ENCODE assay signal across 1 cellular context in the genomic region with DNA sequence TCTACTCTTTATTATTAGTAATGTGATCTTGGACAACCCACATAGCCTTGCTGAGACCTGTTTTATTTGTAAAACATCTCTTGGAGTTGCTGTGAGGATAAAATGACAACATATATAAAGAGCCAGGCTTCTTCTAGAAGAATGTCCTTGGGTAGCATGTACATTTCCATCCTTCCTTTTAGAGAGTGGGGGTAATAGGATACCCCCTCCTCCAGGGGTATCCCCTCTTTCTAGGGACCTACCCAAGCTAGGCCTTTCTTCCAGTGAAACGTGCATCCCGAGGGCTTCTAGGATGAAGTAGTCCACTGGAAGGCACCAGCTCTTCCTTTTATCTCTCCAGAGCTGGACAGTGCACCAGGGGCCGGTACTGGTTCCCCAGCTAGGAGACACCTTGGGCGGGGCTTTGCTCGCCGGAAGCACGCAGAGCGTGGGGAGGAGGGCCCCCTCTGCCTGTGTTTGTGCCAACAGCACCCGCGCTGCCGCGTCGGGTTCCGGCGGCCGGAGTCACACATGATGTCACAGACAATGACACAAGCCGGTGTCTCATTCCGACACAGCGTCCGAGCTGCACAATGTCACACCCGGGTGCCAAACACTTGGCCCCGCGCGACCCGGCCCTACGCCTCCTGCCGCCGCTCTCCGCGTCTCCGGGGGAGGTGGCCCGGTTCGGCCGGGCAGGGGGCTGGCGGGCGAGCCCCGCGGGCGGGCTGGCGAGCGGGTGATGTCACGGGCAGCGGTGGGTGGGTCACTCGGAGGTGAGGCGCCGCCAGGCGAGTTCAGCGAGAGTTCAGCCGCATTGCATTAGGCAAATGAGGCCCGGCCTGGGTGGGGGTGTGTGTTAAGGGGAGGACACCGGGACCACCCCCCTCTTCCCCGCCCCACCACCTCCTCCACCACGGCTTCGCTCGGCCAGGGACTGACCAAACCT.
TF ChIP-seq lines count a peak whose summit lies in the region.

No MANE protein-coding gene starts in this region.

TF ChIP-seq in GM12878, 131 proteins besides CTCF, POLR2A, EP300 and RAD21 (continues in another document):
- no peak for TF ChIP-seq STAT3 (IDR thresholded peaks at IDR 0.05; ENCODE audit: low read depth, low read length)
- no peak for TF ChIP-seq CBX3 (IDR thresholded peaks at IDR 0.05; ENCODE audit: borderline replicate concordance, low read depth)
- TF ChIP-seq FOS (IDR thresholded peaks at IDR 0.05; ENCODE audit: borderline replicate concordance, extremely low read depth, insufficient read length) = no peak
- TF ChIP-seq, protein P1, sequence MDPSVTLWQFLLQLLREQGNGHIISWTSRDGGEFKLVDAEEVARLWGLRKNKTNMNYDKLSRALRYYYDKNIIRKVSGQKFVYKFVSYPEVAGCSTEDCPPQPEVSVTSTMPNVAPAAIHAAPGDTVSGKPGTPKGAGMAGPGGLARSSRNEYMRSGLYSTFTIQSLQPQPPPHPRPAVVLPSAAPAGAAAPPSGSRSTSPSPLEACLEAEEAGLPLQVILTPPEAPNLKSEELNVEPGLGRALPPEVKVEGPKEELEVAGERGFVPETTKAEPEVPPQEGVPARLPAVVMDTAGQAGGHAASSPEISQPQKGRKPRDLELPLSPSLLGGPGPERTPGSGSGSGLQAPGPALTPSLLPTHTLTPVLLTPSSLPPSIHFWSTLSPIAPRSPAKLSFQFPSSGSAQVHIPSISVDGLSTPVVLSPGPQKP (IDR thresholded peaks at IDR 0.05; ENCODE audit: low read depth, low read length) = peak; percentile 23; the same call in 1 of the 2 replicates
- no peak for TF ChIP-seq MEF2A (IDR thresholded peaks at IDR 0.05; ENCODE audit: insufficient read depth, low read depth, low read length)
- no peak for TF ChIP-seq SREBF2 (IDR thresholded peaks at IDR 0.05; ENCODE audit: low read length)
- 0 out of 2 replicates have a peak, but pooled peaks have one; percentile 16 for TF ChIP-seq PAX5 (IDR thresholded peaks at IDR 0.05; ENCODE audit: borderline replicate concordance, low read depth, low read length)
- no peak for TF ChIP-seq SUZ12 (IDR thresholded peaks at IDR 0.05; ENCODE audit: unreplicated experiment)
- TF ChIP-seq TCF3 (IDR thresholded peaks at IDR 0.05; ENCODE audit: borderline replicate concordance, insufficient read depth, low read depth, low read length) = no peak
- TF ChIP-seq CHD4 (IDR thresholded peaks at IDR 0.05) = no peak
- no peak for TF ChIP-seq NFXL1 (IDR thresholded peaks at IDR 0.05; ENCODE audit: borderline replicate concordance)
- no peak for TF ChIP-seq HCFC1 (IDR thresholded peaks at IDR 0.05; ENCODE audit: low read length)
- no peak for TF ChIP-seq EGR1 (IDR thresholded peaks at IDR 0.05; ENCODE audit: borderline replicate concordance in 1 of 2, low read depth in 2 of 2, low read length in 2 of 2)
- TF ChIP-seq MYC (IDR thresholded peaks at IDR 0.05; ENCODE audit: insufficient read depth, insufficient read length, insufficient replicate concordance, low read length, severe bottlenecking) = no peak
- no peak for TF ChIP-seq TCF12 (IDR thresholded peaks at IDR 0.05; ENCODE audit: low read depth, low read length)
- no peak for TF ChIP-seq TCF7 (IDR thresholded peaks at IDR 0.05; ENCODE audit: borderline replicate concordance)
- TF ChIP-seq SIN3A (IDR thresholded peaks at IDR 0.05; ENCODE audit: low read depth, low read length) = no peak
- peak; percentile 58 for TF ChIP-seq LARP7 (IDR thresholded peaks at IDR 0.05)
- no peak for TF ChIP-seq RBBP5 (conservative IDR thresholded peaks at IDR 0.05)
- TF ChIP-seq RFX5 (IDR thresholded peaks at IDR 0.05; ENCODE audit: low read depth, low read length) = no peak
- TF ChIP-seq NBN (IDR thresholded peaks at IDR 0.05) = peak; percentile 15; the same call in 1 of the 2 replicates
- TF ChIP-seq SMAD5 (IDR thresholded peaks at IDR 0.05; ENCODE audit: low read depth) = no peak
- no peak for TF ChIP-seq NRF1 (conservative IDR thresholded peaks at IDR 0.05; ENCODE audit: low read depth, low read length)
- TF ChIP-seq, protein P2, sequence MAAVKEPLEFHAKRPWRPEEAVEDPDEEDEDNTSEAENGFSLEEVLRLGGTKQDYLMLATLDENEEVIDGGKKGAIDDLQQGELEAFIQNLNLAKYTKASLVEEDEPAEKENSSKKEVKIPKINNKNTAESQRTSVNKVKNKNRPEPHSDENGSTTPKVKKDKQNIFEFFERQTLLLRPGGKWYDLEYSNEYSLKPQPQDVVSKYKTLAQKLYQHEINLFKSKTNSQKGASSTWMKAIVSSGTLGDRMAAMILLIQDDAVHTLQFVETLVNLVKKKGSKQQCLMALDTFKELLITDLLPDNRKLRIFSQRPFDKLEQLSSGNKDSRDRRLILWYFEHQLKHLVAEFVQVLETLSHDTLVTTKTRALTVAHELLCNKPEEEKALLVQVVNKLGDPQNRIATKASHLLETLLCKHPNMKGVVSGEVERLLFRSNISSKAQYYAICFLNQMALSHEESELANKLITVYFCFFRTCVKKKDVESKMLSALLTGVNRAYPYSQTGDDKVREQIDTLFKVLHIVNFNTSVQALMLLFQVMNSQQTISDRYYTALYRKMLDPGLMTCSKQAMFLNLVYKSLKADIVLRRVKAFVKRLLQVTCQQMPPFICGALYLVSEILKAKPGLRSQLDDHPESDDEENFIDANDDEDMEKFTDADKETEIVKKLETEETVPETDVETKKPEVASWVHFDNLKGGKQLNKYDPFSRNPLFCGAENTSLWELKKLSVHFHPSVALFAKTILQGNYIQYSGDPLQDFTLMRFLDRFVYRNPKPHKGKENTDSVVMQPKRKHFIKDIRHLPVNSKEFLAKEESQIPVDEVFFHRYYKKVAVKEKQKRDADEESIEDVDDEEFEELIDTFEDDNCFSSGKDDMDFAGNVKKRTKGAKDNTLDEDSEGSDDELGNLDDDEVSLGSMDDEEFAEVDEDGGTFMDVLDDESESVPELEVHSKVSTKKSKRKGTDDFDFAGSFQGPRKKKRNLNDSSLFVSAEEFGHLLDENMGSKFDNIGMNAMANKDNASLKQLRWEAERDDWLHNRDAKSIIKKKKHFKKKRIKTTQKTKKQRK (IDR thresholded peaks at IDR 0.05; ENCODE audit: low read depth, low read length) = no peak
- no peak for TF ChIP-seq ZNF24 (IDR thresholded peaks at IDR 0.05)
- no peak for TF ChIP-seq CBFB (IDR thresholded peaks at IDR 0.05; ENCODE audit: low read depth)
- TF ChIP-seq EED (IDR thresholded peaks at IDR 0.05; ENCODE audit: low read depth) = no peak
- no peak for TF ChIP-seq POLR2AphosphoS2 (IDR thresholded peaks at IDR 0.05; ENCODE audit: low read depth, low read length)
- no peak for TF ChIP-seq MTA3 (IDR thresholded peaks at IDR 0.05; ENCODE audit: borderline replicate concordance, low read length)
- no peak for TF ChIP-seq TARDBP (IDR thresholded peaks at IDR 0.05; ENCODE audit: borderline replicate concordance)
- TF ChIP-seq BRCA1 (IDR thresholded peaks at IDR 0.05; ENCODE audit: low read depth, low read length) = no peak
- TF ChIP-seq HDAC2 (IDR thresholded peaks at IDR 0.05) = no peak
- TF ChIP-seq STAT1 (conservative IDR thresholded peaks at IDR 0.05) = no peak
- TF ChIP-seq SPI1 (IDR thresholded peaks at IDR 0.05; ENCODE audit: borderline replicate concordance, insufficient read depth, low read depth, low read length) = no peak
- TF ChIP-seq SMARCA5 (IDR thresholded peaks at IDR 0.05) = peak; percentile 57; the same call in 1 of the 2 replicates
- TF ChIP-seq, protein P3, sequence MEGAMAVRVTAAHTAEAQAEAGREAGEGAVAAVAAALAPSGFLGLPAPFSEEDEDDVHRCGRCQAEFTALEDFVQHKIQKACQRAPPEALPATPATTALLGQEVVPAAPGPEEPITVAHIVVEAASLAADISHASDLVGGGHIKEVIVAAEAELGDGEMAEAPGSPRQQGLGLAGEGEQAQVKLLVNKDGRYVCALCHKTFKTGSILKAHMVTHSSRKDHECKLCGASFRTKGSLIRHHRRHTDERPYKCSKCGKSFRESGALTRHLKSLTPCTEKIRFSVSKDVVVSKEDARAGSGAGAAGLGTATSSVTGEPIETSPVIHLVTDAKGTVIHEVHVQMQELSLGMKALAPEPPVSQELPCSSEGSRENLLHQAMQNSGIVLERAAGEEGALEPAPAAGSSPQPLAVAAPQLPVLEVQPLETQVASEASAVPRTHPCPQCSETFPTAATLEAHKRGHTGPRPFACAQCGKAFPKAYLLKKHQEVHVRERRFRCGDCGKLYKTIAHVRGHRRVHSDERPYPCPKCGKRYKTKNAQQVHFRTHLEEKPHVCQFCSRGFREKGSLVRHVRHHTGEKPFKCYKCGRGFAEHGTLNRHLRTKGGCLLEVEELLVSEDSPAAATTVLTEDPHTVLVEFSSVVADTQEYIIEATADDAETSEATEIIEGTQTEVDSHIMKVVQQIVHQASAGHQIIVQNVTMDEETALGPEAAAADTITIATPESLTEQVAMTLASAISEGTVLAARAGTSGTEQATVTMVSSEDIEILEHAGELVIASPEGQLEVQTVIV (IDR thresholded peaks at IDR 0.05; ENCODE audit: borderline replicate concordance, partially characterized antibody) = no peak
- TF ChIP-seq, protein P4, sequence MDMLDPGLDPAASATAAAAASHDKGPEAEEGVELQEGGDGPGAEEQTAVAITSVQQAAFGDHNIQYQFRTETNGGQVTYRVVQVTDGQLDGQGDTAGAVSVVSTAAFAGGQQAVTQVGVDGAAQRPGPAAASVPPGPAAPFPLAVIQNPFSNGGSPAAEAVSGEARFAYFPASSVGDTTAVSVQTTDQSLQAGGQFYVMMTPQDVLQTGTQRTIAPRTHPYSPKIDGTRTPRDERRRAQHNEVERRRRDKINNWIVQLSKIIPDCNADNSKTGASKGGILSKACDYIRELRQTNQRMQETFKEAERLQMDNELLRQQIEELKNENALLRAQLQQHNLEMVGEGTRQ (IDR thresholded peaks at IDR 0.05; ENCODE audit: borderline replicate concordance, low read depth, low read length) = no peak
- no peak for TF ChIP-seq BCL11A (IDR thresholded peaks at IDR 0.05; ENCODE audit: low read depth, low read length)
- TF ChIP-seq, protein P5, sequence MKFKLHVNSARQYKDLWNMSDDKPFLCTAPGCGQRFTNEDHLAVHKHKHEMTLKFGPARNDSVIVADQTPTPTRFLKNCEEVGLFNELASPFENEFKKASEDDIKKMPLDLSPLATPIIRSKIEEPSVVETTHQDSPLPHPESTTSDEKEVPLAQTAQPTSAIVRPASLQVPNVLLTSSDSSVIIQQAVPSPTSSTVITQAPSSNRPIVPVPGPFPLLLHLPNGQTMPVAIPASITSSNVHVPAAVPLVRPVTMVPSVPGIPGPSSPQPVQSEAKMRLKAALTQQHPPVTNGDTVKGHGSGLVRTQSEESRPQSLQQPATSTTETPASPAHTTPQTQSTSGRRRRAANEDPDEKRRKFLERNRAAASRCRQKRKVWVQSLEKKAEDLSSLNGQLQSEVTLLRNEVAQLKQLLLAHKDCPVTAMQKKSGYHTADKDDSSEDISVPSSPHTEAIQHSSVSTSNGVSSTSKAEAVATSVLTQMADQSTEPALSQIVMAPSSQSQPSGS (IDR thresholded peaks at IDR 0.05; ENCODE audit: low read length) = no peak
- TF ChIP-seq, protein P6, sequence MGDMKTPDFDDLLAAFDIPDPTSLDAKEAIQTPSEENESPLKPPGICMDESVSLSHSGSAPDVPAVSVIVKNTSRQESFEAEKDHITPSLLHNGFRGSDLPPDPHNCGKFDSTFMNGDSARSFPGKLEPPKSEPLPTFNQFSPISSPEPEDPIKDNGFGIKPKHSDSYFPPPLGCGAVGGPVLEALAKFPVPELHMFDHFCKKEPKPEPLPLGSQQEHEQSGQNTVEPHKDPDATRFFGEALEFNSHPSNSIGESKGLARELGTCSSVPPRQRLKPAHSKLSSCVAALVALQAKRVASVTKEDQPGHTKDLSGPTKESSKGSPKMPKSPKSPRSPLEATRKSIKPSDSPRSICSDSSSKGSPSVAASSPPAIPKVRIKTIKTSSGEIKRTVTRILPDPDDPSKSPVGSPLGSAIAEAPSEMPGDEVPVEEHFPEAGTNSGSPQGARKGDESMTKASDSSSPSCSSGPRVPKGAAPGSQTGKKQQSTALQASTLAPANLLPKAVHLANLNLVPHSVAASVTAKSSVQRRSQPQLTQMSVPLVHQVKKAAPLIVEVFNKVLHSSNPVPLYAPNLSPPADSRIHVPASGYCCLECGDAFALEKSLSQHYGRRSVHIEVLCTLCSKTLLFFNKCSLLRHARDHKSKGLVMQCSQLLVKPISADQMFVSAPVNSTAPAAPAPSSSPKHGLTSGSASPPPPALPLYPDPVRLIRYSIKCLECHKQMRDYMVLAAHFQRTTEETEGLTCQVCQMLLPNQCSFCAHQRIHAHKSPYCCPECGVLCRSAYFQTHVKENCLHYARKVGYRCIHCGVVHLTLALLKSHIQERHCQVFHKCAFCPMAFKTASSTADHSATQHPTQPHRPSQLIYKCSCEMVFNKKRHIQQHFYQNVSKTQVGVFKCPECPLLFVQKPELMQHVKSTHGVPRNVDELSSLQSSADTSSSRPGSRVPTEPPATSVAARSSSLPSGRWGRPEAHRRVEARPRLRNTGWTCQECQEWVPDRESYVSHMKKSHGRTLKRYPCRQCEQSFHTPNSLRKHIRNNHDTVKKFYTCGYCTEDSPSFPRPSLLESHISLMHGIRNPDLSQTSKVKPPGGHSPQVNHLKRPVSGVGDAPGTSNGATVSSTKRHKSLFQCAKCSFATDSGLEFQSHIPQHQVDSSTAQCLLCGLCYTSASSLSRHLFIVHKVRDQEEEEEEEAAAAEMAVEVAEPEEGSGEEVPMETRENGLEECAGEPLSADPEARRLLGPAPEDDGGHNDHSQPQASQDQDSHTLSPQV (IDR thresholded peaks at IDR 0.05) = no peak
- TF ChIP-seq, protein P7, sequence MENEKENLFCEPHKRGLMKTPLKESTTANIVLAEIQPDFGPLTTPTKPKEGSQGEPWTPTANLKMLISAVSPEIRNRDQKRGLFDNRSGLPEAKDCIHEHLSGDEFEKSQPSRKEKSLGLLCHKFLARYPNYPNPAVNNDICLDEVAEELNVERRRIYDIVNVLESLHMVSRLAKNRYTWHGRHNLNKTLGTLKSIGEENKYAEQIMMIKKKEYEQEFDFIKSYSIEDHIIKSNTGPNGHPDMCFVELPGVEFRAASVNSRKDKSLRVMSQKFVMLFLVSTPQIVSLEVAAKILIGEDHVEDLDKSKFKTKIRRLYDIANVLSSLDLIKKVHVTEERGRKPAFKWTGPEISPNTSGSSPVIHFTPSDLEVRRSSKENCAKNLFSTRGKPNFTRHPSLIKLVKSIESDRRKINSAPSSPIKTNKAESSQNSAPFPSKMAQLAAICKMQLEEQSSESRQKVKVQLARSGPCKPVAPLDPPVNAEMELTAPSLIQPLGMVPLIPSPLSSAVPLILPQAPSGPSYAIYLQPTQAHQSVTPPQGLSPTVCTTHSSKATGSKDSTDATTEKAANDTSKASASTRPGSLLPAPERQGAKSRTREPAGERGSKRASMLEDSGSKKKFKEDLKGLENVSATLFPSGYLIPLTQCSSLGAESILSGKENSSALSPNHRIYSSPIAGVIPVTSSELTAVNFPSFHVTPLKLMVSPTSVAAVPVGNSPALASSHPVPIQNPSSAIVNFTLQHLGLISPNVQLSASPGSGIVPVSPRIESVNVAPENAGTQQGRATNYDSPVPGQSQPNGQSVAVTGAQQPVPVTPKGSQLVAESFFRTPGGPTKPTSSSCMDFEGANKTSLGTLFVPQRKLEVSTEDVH (IDR thresholded peaks at IDR 0.05; ENCODE audit: low read depth, partially characterized antibody) = no peak
- TF ChIP-seq GABPA (IDR thresholded peaks at IDR 0.05; ENCODE audit: low read depth) = no peak; the same call in 1 of the 2 replicates
- no peak for TF ChIP-seq HDGF (IDR thresholded peaks at IDR 0.05)
- no peak for TF ChIP-seq ZNF217 (IDR thresholded peaks at IDR 0.05)
- no peak for TF ChIP-seq CBX5 (IDR thresholded peaks at IDR 0.05; ENCODE audit: low read depth)
- TF ChIP-seq BHLHE40 (IDR thresholded peaks at IDR 0.05; ENCODE audit: borderline replicate concordance in 1 of 2, low read depth in 2 of 2, low read length in 1 of 2) = peak; percentile 2 to 53; a peak in 2 of 4 replicates
- TF ChIP-seq JUNB (IDR thresholded peaks at IDR 0.05) = no peak
- no peak for TF ChIP-seq FOXM1 (IDR thresholded peaks at IDR 0.05; ENCODE audit: low read depth, low read length)
- no peak for TF ChIP-seq YBX1 (IDR thresholded peaks at IDR 0.05)
- TF ChIP-seq RAD51 (IDR thresholded peaks at IDR 0.05) = no peak
- TF ChIP-seq KAT2A (conservative IDR thresholded peaks at IDR 0.05; ENCODE audit: control insufficient read depth, low read depth, low read length) = no peak
